1 cellular context compared by ENCODE assay signal in the genomic region with DNA sequence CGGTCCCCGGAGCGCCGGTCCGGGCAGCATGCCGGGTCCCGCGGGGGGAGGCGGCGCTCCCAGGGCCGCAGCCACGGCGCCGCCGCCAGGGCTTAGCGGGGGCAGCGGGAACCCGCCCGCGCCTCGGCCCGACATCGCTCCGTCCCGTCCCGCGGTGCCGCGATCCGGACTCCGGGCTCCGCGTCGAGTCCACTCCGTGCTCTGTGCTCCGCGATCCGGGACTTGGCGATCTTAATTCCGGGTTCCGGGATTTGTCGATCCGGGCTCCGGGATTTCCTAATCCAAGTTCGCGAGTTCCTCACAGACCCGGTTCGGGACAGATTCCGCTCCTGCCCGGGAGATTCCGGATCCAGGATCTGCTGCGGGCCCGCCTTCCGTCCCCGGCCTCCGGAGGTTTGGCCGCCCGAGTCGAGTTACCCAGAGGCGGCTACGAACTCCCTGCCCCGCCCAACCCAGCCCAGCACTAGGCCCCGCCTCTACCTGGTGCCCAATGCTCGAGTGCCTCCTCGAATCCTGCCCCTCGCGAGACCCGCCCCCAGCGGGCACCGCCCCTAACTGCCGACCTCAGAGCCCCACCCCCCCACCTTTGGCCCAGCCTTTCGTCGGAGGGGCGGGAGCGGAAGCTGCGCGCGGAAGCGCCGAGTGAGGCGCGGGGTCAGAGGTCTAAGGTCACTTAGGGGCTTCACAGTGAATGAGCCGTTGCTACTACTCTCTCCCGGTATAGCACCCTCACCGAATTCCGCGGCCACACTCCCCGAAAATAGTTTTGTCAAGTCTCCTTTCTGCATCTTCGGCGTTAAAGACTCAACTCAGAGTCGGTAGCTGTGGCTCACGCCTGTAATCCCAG.
TF ChIP-seq lines count a peak whose summit lies in the region.

A gene (minus strand): TSS at position 146 of the 847 bp plus-strand sequence. CDS start 11 bp downstream, at position 135.

TF ChIP-seq in IMR-90, 13 proteins besides CTCF, POLR2A, EP300 and RAD21 (continued from another document):
- TF ChIP-seq, protein P1, sequence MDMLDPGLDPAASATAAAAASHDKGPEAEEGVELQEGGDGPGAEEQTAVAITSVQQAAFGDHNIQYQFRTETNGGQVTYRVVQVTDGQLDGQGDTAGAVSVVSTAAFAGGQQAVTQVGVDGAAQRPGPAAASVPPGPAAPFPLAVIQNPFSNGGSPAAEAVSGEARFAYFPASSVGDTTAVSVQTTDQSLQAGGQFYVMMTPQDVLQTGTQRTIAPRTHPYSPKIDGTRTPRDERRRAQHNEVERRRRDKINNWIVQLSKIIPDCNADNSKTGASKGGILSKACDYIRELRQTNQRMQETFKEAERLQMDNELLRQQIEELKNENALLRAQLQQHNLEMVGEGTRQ (IDR thresholded peaks at IDR 0.05; ENCODE audit: low read depth, low read length): 0 out of 2 replicates have a peak, but pooled peaks have one; percentile 19
- TF ChIP-seq MAZ (IDR thresholded peaks at IDR 0.05; ENCODE audit: borderline replicate concordance, low read depth, low read length) (peak; percentile 76; the same call in 1 of the 2 replicates), CHD1 (IDR thresholded peaks at IDR 0.05; ENCODE audit: low read depth, low read length) (no peak), CEBPB (IDR thresholded peaks at IDR 0.05; ENCODE audit: low read depth, low read length) (no peak), FOS (IDR thresholded peaks at IDR 0.05; ENCODE audit: low read depth, low read length) (no peak), RCOR1 (IDR thresholded peaks at IDR 0.05; ENCODE audit: insufficient replicate concordance, low read length) (no peak)
- TF ChIP-seq, protein P2, sequence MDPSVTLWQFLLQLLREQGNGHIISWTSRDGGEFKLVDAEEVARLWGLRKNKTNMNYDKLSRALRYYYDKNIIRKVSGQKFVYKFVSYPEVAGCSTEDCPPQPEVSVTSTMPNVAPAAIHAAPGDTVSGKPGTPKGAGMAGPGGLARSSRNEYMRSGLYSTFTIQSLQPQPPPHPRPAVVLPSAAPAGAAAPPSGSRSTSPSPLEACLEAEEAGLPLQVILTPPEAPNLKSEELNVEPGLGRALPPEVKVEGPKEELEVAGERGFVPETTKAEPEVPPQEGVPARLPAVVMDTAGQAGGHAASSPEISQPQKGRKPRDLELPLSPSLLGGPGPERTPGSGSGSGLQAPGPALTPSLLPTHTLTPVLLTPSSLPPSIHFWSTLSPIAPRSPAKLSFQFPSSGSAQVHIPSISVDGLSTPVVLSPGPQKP (IDR thresholded peaks at IDR 0.05; ENCODE audit: borderline replicate concordance, low read depth, low read length): no peak
